ENCODE assay signal across 16 cellular contexts in the genomic region with DNA sequence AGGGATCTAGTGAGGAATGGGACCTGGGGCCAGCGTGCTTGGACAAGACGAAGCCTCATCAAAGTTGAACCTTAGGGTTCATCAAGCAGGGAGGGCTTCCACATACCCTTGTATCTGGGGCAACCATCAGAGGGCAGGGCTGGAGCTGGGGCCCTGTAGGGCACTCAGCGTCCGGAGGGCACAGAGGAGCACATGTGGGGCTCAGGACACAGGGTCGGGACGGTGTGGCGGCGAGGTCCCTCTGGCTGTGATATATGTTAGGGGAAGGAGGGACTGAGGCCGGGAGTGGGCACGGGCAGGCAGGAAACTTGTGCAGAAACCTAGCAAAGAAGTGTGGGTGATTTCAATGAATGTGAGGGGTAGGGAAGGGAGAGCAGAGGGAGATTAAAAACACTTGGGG.
DNase-seq lines count a peak whose midpoint lies in the region; ATAC-seq and TF ChIP-seq lines count a peak whose summit lies in the region.
"Had no signal": no experiment of that assay in that cellular context is flagged by ENCODE, and none has a peak within 500 bp of the region (broad histone marks: within the 10 kb centered on the region; RNA-seq: fewer than 3 reads in every experiment).

No MANE protein-coding gene starts in this region.

- no peaks in the 10 kb centered on the region for H3K4me1 ChIP-seq in mammary epithelial cell (ENCODE audit: insufficient read depth, low read length)
- peaks cover 2% of the 10 kb centered on the region for H3K4me1 ChIP-seq in endodermal cell (ENCODE audit: control insufficient read depth, insufficient read depth, low read length)
- H3K4me1 ChIP-seq in neural progenitor cell = peaks cover 6% of the 10 kb centered on the region
- no peaks in the 10 kb centered on the region for H3K4me1 ChIP-seq in upper lobe of right lung
- H3K4me1 ChIP-seq: A549, Caco-2, HAP-1 had no signal

- H3K36me3 ChIP-seq in mammary epithelial cell (ENCODE audit: insufficient read depth, low read length) (no peaks in the 10 kb centered on the region), endodermal cell (ENCODE audit: control insufficient read depth, insufficient read depth, low read length) (peaks cover 3% of the 10 kb centered on the region), neural progenitor cell (no peaks in the 10 kb centered on the region), upper lobe of right lung (no peaks in the 10 kb centered on the region)
- H3K36me3 ChIP-seq: HAP-1 had no signal

- H3K36me3 Mint-ChIP-seq in MCF 10A (ENCODE audit: insufficient read depth, unreplicated experiment) (peaks cover 15% of the 10 kb centered on the region), endodermal cell (ENCODE audit: low read depth) (peaks cover 2% of the 10 kb centered on the region), neural progenitor cell (peaks cover 17% of the 10 kb centered on the region)
- no peaks in the 10 kb centered on the region for H3K36me3 Mint-ChIP-seq in activated naive CD4-positive, alpha-beta T cell treated with anti-CD3 and anti-CD28 coated beads, Interleukin-2, amount 10 ng/mL, durations not matched to agents 7 days and 5 days

- peaks cover 3% of the 10 kb centered on the region for H3F3A ChIP-seq in neural progenitor cell (ENCODE audit: low read depth)

- H4K20me1 ChIP-seq in mammary epithelial cell (ENCODE audit: insufficient read depth, low read length) (no peaks in the 10 kb centered on the region), neural progenitor cell (ENCODE audit: low read depth) (peaks cover 36% of the 10 kb centered on the region)

- H3K4me3 Mint-ChIP-seq in MCF 10A (ENCODE audit: unreplicated experiment) = no peak overlapping the region
- no peak overlapping the region for H3K4me3 Mint-ChIP-seq in endodermal cell
- no peak overlapping the region for H3K4me3 Mint-ChIP-seq in neural progenitor cell
- no peak overlapping the region for H3K4me3 Mint-ChIP-seq in activated naive CD4-positive, alpha-beta T cell treated with anti-CD3 and anti-CD28 coated beads, Interleukin-2, amount 10 ng/mL, durations not matched to agents 7 days and 5 days
- H3K4me3 Mint-ChIP-seq: CD4-positive, alpha-beta T cell had no signal

- POLR2A ChIA-PET in MCF 10A (lab: Yijun Ruan, JAX) = interaction anchor here (0.9 to 3.3 kb wide), 4 partner anchors 9 to 61 kb away, joined by 3 to 16 read pairs (median 4); no protein-coding TSS in a partner anchor

- dilution Hi-C loops in mammary epithelial cell (cut with HindIII; ENCODE audit: low sequenced_read_pairs) = no loop called here

- CTCF ChIA-PET in MCF 10A (lab: Yijun Ruan, JAX) (no interaction called here), mammary epithelial cell (lab: Charles Lee; ENCODE audit: low non-redundant PET) (no interaction called here)
- CTCF ChIA-PET in activated naive CD4-positive, alpha-beta T cell treated with anti-CD3 and anti-CD28 coated beads, Interleukin-2, amount 10 ng/mL, durations not matched to agents 7 days and 5 days (lab: Charles Lee) = no interaction called here

- DNase-seq in MCF 10A (ENCODE audit: unreplicated experiment) (no peak), mammary epithelial cell (no peak), endodermal cell (no peak), neural progenitor cell (ENCODE audit: low spot score) (no peak), upper lobe of right lung (no peak), NCI-H1436 treated with DMSO at 0.1 percent for 48 hours (lab: John Stamatoyannopoulos, UW) (no peak)
- DNase-seq in activated naive CD4-positive, alpha-beta T cell treated with anti-CD3 and anti-CD28 coated beads, Interleukin-2, amount 10 ng/mL, durations not matched to agents 7 days and 5 days = no peak
- DNase-seq: AML-193; Caco-2; CD4-positive, alpha-beta T cell; GOT3 had no signal

- no peaks in the 10 kb centered on the region for H3K9me3 ChIP-seq in mammary epithelial cell (replicated peaks; ENCODE audit: insufficient read depth, low read length)
- no peaks in the 10 kb centered on the region for H3K9me3 ChIP-seq in endodermal cell (ENCODE audit: control insufficient read depth, low read length)
- no peaks in the 10 kb centered on the region for H3K9me3 ChIP-seq in neural progenitor cell (ENCODE audit: low read depth)
- H3K9me3 ChIP-seq in upper lobe of right lung = no peaks in the 10 kb centered on the region
- H3K9me3 ChIP-seq: A549, Caco-2, HAP-1 had no signal

- H3K9ac ChIP-seq in mammary epithelial cell (ENCODE audit: insufficient read depth, low read length) = no peak overlapping the region
- no peak overlapping the region for H3K9ac ChIP-seq in endodermal cell (ENCODE audit: extremely low read depth, low read length, poor library complexity, severe bottlenecking)
- H3K9ac ChIP-seq in neural progenitor cell = no peak overlapping the region

- H3K79me2 ChIP-seq in mammary epithelial cell (ENCODE audit: insufficient read depth, low read length) = peaks cover 2% of the 10 kb centered on the region
- no peaks in the 10 kb centered on the region for H3K79me2 ChIP-seq in neural progenitor cell (ENCODE audit: low read depth)

- in situ Hi-C loops in mammary epithelial cell (cut with MboI; ENCODE audit: low sequenced_read_pairs in 2 of 2) = no loop called here

- no peak overlapping the region for H3K4me2 ChIP-seq in mammary epithelial cell (ENCODE audit: insufficient read depth, low read depth, low read length)
- no peak overlapping the region for H3K4me2 ChIP-seq in neural progenitor cell
- H3K4me2 ChIP-seq: A549 had no signal

- ATAC-seq in upper lobe of right lung (peak; percentile 16), HG03442 (IDR thresholded peaks at IDR 0.05; ENCODE audit: unreplicated experiment) (no peak)
- ATAC-seq: A549 had no signal

- H3K4me3 ChIP-seq in mammary epithelial cell (replicated peaks in 1 of 3; ENCODE audit: insufficient read depth in 1 of 3, low read depth in 2 of 3, low read length in 3 of 3) = no peak overlapping the region
- no peak overlapping the region for H3K4me3 ChIP-seq in endodermal cell (ENCODE audit: low read length)
- H3K4me3 ChIP-seq in neural progenitor cell = no peak overlapping the region
- H3K4me3 ChIP-seq in upper lobe of right lung = no peak overlapping the region
- H3K4me3 ChIP-seq: A549, HAP-1 had no signal

- peak overlapping the region; percentile 61 for H3K27ac Mint-ChIP-seq in MCF 10A (ENCODE audit: low read depth, unreplicated experiment)
- H3K27ac Mint-ChIP-seq in endodermal cell = peak overlapping the region; percentile 9
- peak overlapping the region; percentile 53 for H3K27ac Mint-ChIP-seq in neural progenitor cell
- H3K27ac Mint-ChIP-seq in activated naive CD4-positive, alpha-beta T cell treated with anti-CD3 and anti-CD28 coated beads, Interleukin-2, amount 10 ng/mL, durations not matched to agents 7 days and 5 days = no peak overlapping the region
- H3K27ac Mint-ChIP-seq: CD4-positive, alpha-beta T cell had no signal

- no peaks in the 10 kb centered on the region for H3K27me3 ChIP-seq in mammary epithelial cell (ENCODE audit: insufficient read depth, low read length)
- H3K27me3 ChIP-seq in endodermal cell (ENCODE audit: control insufficient read depth, insufficient read depth, low read length, poor library complexity, severe bottlenecking) = no peaks in the 10 kb centered on the region
- no peaks in the 10 kb centered on the region for H3K27me3 ChIP-seq in neural progenitor cell
- H3K27me3 ChIP-seq in upper lobe of right lung = no peaks in the 10 kb centered on the region

- H3K27ac ChIP-seq in mammary epithelial cell (ENCODE audit: insufficient read depth, low read depth, low read length) (no peak overlapping the region), endodermal cell (ENCODE audit: low read depth, low read length) (no peak overlapping the region), neural progenitor cell (no peak overlapping the region), upper lobe of right lung (no peak overlapping the region)
- H3K27ac ChIP-seq: 22Rv1, C4-2B had no signal

- intact Hi-C loops in MCF 10A (cut with micrococcal nuclease) = no loop called here
- intact Hi-C loops in mammary epithelial cell (cut with micrococcal nuclease) = no loop called here
- intact Hi-C loops in upper lobe of right lung (cut with DNase I) = loop anchor here (10.0 kb wide), 1 partner anchor 133 kb away; no protein-coding TSS in a partner anchor

- BruUV-seq in MCF 10A (replicated peaks; lab: Mats Ljungman, UMichigan) (no TSS peak), mammary epithelial cell (replicated peaks; lab: Mats Ljungman, UMichigan) (no TSS peak)

- no peaks in the 10 kb centered on the region for H3K27me3 Mint-ChIP-seq in MCF 10A (ENCODE audit: insufficient read depth, unreplicated experiment)
- no peaks in the 10 kb centered on the region for H3K27me3 Mint-ChIP-seq in endodermal cell (ENCODE audit: insufficient read depth)
- peaks cover 5% of the 10 kb centered on the region for H3K27me3 Mint-ChIP-seq in neural progenitor cell (ENCODE audit: insufficient read depth, low read depth)
- H3K27me3 Mint-ChIP-seq in activated naive CD4-positive, alpha-beta T cell treated with anti-CD3 and anti-CD28 coated beads, Interleukin-2, amount 10 ng/mL, durations not matched to agents 7 days and 5 days = peaks cover 7% of the 10 kb centered on the region

- H2AFZ ChIP-seq in mammary epithelial cell (ENCODE audit: low read depth, low read length) = no peak overlapping the region
- H2AFZ ChIP-seq in neural progenitor cell (replicated peaks) = no peak overlapping the region

- H3K9me3 Mint-ChIP-seq in MCF 10A (ENCODE audit: unreplicated experiment) = no peaks in the 10 kb centered on the region
- no peaks in the 10 kb centered on the region for H3K9me3 Mint-ChIP-seq in endodermal cell
- H3K9me3 Mint-ChIP-seq in neural progenitor cell = no peaks in the 10 kb centered on the region
- no peaks in the 10 kb centered on the region for H3K9me3 Mint-ChIP-seq in activated naive CD4-positive, alpha-beta T cell treated with anti-CD3 and anti-CD28 coated beads, Interleukin-2, amount 10 ng/mL, durations not matched to agents 7 days and 5 days
- H3K9me3 Mint-ChIP-seq: CD4-positive, alpha-beta T cell had no signal

- H3K4me1 Mint-ChIP-seq in MCF 10A (ENCODE audit: insufficient read depth, unreplicated experiment) = peaks cover 17% of the 10 kb centered on the region
- H3K4me1 Mint-ChIP-seq in endodermal cell = peaks cover 11% of the 10 kb centered on the region
- H3K4me1 Mint-ChIP-seq in neural progenitor cell = peaks cover 19% of the 10 kb centered on the region
- H3K4me1 Mint-ChIP-seq in activated naive CD4-positive, alpha-beta T cell treated with anti-CD3 and anti-CD28 coated beads, Interleukin-2, amount 10 ng/mL, durations not matched to agents 7 days and 5 days = no peaks in the 10 kb centered on the region

- WGBS in mammary epithelial cell (ENCODE audit: low coverage, missing lambda C conversion rate) = 96% methylated on average over 7 of the region's 10 CpGs
- WGBS in endodermal cell (ENCODE audit: insufficient coverage in 1 of 2, insufficient read length in 1 of 2), 2 experiments = 94 to 100% methylated on average over 5 to 10 of the region's 10 CpGs

- TF ChIP-seq CTCF in MCF 10A (IDR thresholded peaks at IDR 0.05; ENCODE audit: unreplicated experiment) = no peak
- no peak for TF ChIP-seq CTCF in mammary epithelial cell (conservative IDR thresholded peaks at IDR 0.05 in 1 of 2, IDR thresholded peaks at IDR 0.05 in 1 of 2; ENCODE audit: extremely low read depth in 1 of 2, insufficient read depth in 1 of 2, low read depth in 1 of 2, low read length in 2 of 2)
- no peak for TF ChIP-seq CTCF in endodermal cell (conservative IDR thresholded peaks at IDR 0.05)
- no peak for TF ChIP-seq CTCF in neural progenitor cell (IDR thresholded peaks at IDR 0.05)
- no peak for TF ChIP-seq CTCF in upper lobe of right lung (IDR thresholded peaks at IDR 0.05)
